ENCODE assay signal across 11 cellular contexts in the genomic region with DNA sequence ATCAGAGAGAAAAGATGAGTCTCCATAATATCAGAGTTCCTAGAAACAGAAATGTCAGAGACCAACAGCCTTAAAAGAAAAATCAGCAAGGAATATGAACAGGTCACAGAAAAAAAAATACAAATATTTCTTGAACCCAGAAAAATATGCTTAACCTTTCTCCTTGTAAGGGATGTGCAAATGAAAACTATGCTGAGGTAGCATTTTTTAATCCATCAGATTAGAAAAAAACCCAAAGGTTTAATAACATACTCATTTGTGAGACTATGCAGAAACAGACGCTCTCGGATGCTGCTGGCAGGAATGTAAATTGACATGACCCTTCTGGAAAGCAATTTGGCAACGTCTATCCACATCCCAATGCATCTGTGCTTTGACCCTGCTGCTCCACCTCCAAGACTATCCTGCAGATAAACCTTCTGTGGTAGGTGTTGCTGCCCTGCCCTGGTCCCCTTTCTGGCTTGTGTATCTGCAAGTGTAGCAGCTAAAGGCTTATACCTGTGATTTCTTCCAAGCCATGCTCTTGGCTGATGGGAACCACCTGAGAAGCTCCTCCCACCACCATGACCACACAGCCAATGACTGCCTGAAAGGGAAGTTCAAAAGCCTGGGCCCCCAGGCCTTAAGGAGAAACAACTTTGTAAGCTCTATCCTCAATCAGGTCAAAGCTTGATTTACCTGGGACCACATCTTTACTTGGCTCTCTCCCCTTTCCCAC. TPM values are rescaled to one million over a fixed set of nuclear protein-coding genes. Genes with fewer than 3 reads are reported as not detected.
DNase-seq lines count a peak whose midpoint lies in the region; ATAC-seq and TF ChIP-seq lines count a peak whose summit lies in the region.
"Had no signal": no experiment of that assay in that cellular context is flagged by ENCODE, and none has a peak within 500 bp of the region (broad histone marks: within the 10 kb centered on the region; RNA-seq: fewer than 3 reads in every experiment).

No MANE protein-coding gene starts in this region.

- H3K4me1 Mint-ChIP-seq in activated CD4-positive, alpha-beta T cell treated with anti-CD3 and anti-CD28 coated beads, Interleukin-2, amount 10 ng/mL, durations not matched to agents 7 days and 5 days: no peaks in the 10 kb centered on the region
- H3K4me1 Mint-ChIP-seq: activated naive CD4-positive, alpha-beta T cell treated with anti-CD3 and anti-CD28 coated beads, Interleukin-2, amount 50 U/mL, for 24 hours had no signal

- H3K9me2 ChIP-seq in MM.1S (replicated peaks; ENCODE audit: insufficient read depth, low read length): no peaks in the 10 kb centered on the region

- peak; percentile 61 for DNase-seq in H7
- no peak for DNase-seq in epithelial cell of prostate (ENCODE audit: low read depth, low spot score)
- DNase-seq in posterior vena cava (ENCODE audit: low spot score): peak; percentile 30
- DNase-seq in dorsolateral prefrontal cortex: no peak
- no peak for DNase-seq in activated CD4-positive, alpha-beta T cell treated with anti-CD3 and anti-CD28 coated beads, Interleukin-2, amount 10 ng/mL, durations not matched to agents 7 days and 5 days
- no peak for DNase-seq in MM.1S
- DNase-seq: activated CD4-positive, alpha-beta T cell treated with anti-CD3 and anti-CD28 coated beads for 4 hours; effector memory CD4-positive, alpha-beta T cell had no signal

- CTCF ChIA-PET in activated CD4-positive, alpha-beta T cell treated with anti-CD3 and anti-CD28 coated beads, Interleukin-2, amount 10 ng/mL, durations not matched to agents 7 days and 5 days (lab: Charles Lee): interaction anchor here (1.1 kb wide), 1 partner anchor 50 kb away, joined by 3 read pairs; no protein-coding TSS in a partner anchor

- H3K79me2 ChIP-seq in OCI-LY3 (ENCODE audit: low read length) (no peaks in the 10 kb centered on the region), MM.1S (ENCODE audit: low read length) (no peaks in the 10 kb centered on the region)

- no peaks in the 10 kb centered on the region for H3K9me3 Mint-ChIP-seq in activated CD4-positive, alpha-beta T cell treated with anti-CD3 and anti-CD28 coated beads, Interleukin-2, amount 10 ng/mL, durations not matched to agents 7 days and 5 days
- H3K9me3 Mint-ChIP-seq: activated naive CD4-positive, alpha-beta T cell treated with anti-CD3 and anti-CD28 coated beads, Interleukin-2, amount 50 U/mL, for 24 hours had no signal

- no peaks in the 10 kb centered on the region for H3K36me3 Mint-ChIP-seq in activated CD4-positive, alpha-beta T cell treated with anti-CD3 and anti-CD28 coated beads, Interleukin-2, amount 10 ng/mL, durations not matched to agents 7 days and 5 days (ENCODE audit: low read depth)
- H3K36me3 Mint-ChIP-seq: activated naive CD4-positive, alpha-beta T cell treated with anti-CD3 and anti-CD28 coated beads, Interleukin-2, amount 50 U/mL, for 24 hours had no signal

- ATAC-seq in HG03460 (IDR thresholded peaks at IDR 0.05; ENCODE audit: unreplicated experiment): no peak

- no peak overlapping the region for H3K27ac ChIP-seq in OCI-LY3 (ENCODE audit: low read length)
- peak overlapping the region; percentile 51 for H3K27ac ChIP-seq in epithelial cell of prostate
- H3K27ac ChIP-seq in dorsolateral prefrontal cortex: peak overlapping the region in 1 of 59 donors; percentile 15
- H3K27ac ChIP-seq in MM.1S (ENCODE audit: low read length): no peak overlapping the region

- no peak overlapping the region for H3K4me3 Mint-ChIP-seq in activated CD4-positive, alpha-beta T cell treated with anti-CD3 and anti-CD28 coated beads, Interleukin-2, amount 10 ng/mL, durations not matched to agents 7 days and 5 days
- H3K4me3 Mint-ChIP-seq: activated naive CD4-positive, alpha-beta T cell treated with anti-CD3 and anti-CD28 coated beads, Interleukin-2, amount 50 U/mL, for 24 hours had no signal

- H3K4me2 ChIP-seq in OCI-LY3 (ENCODE audit: low read length): no peak overlapping the region
- H3K4me2 ChIP-seq in MM.1S (ENCODE audit: low read depth, low read length): no peak overlapping the region

- H3K9me3 ChIP-seq in OCI-LY3 (ENCODE audit: insufficient read depth, low read length): no peaks in the 10 kb centered on the region
- H3K9me3 ChIP-seq in MM.1S (replicated peaks; ENCODE audit: insufficient read depth, low read length): no peaks in the 10 kb centered on the region

- no peaks in the 10 kb centered on the region for H3F3A ChIP-seq in MM.1S (ENCODE audit: insufficient read depth, low read length)

- H3K4me1 ChIP-seq in OCI-LY3 (ENCODE audit: low read length) (no peaks in the 10 kb centered on the region), MM.1S (ENCODE audit: low read length) (no peaks in the 10 kb centered on the region)

- peak overlapping the region; percentile 9; the same call in 1 of the 2 replicates for H2AFZ ChIP-seq in OCI-LY3 (ENCODE audit: low read depth, low read length)
- no peak overlapping the region for H2AFZ ChIP-seq in MM.1S (ENCODE audit: low read length)

- H3K4me3 ChIP-seq in H7 (ENCODE audit: insufficient read depth, low read depth, low read length) (no peak overlapping the region), OCI-LY3 (ENCODE audit: low read length) (no peak overlapping the region), dorsolateral prefrontal cortex (no peak overlapping the region), MM.1S (ENCODE audit: low read length) (no peak overlapping the region)

- H3K36me3 ChIP-seq in H7 (replicated peaks; ENCODE audit: control insufficient read depth, insufficient read depth, low read length) (no peaks in the 10 kb centered on the region), OCI-LY3 (replicated peaks; ENCODE audit: low read depth, low read length) (no peaks in the 10 kb centered on the region), MM.1S (replicated peaks; ENCODE audit: insufficient read depth, low read length) (no peaks in the 10 kb centered on the region)

- H3K9ac ChIP-seq in OCI-LY3 (ENCODE audit: low read length) (no peak overlapping the region), MM.1S (ENCODE audit: low read length) (no peak overlapping the region)

- no peaks in the 10 kb centered on the region for H4K20me1 ChIP-seq in OCI-LY3 (ENCODE audit: insufficient read depth, low read length)
- H4K20me1 ChIP-seq in MM.1S (ENCODE audit: insufficient read depth, low read length): no peaks in the 10 kb centered on the region

- H3K27me3 ChIP-seq in H7 (ENCODE audit: control insufficient read depth, insufficient read depth, low read length) (no peaks in the 10 kb centered on the region), OCI-LY3 (ENCODE audit: low read depth, low read length) (peaks cover 7% of the 10 kb centered on the region), dorsolateral prefrontal cortex (no peaks in the 10 kb centered on the region), MM.1S (replicated peaks; ENCODE audit: insufficient read depth, low read length) (no peaks in the 10 kb centered on the region)

- peaks cover 11% of the 10 kb centered on the region for H3K27me3 Mint-ChIP-seq in activated CD4-positive, alpha-beta T cell treated with anti-CD3 and anti-CD28 coated beads, Interleukin-2, amount 10 ng/mL, durations not matched to agents 7 days and 5 days
- H3K27me3 Mint-ChIP-seq: activated naive CD4-positive, alpha-beta T cell treated with anti-CD3 and anti-CD28 coated beads, Interleukin-2, amount 50 U/mL, for 24 hours had no signal

- TF ChIP-seq CTCF in OCI-LY3 (IDR thresholded peaks at IDR 0.05; ENCODE audit: low read depth, low read length) (no peak), dorsolateral prefrontal cortex (IDR thresholded peaks at IDR 0.05 in 54 of 56, conservative IDR thresholded peaks at IDR 0.05 in 2 of 56; ENCODE audit: low read depth in 1 of 56, partially characterized antibody in 56 of 56) (no peak), MM.1S (IDR thresholded peaks at IDR 0.05; ENCODE audit: low read length) (no peak)

- intact Hi-C loops in posterior vena cava (cut with DNase I): no loop called here
- intact Hi-C loops in dorsolateral prefrontal cortex (cut with DNase I): no loop called here

- POLR2A ChIA-PET in activated CD4-positive, alpha-beta T cell treated with anti-CD3 and anti-CD28 coated beads, Interleukin-2, amount 10 ng/mL, durations not matched to agents 7 days and 5 days (lab: Charles Lee): no interaction called here

- H3K27ac Mint-ChIP-seq in activated CD4-positive, alpha-beta T cell treated with anti-CD3 and anti-CD28 coated beads, Interleukin-2, amount 10 ng/mL, durations not matched to agents 7 days and 5 days: no peak overlapping the region
- H3K27ac Mint-ChIP-seq: activated naive CD4-positive, alpha-beta T cell treated with anti-CD3 and anti-CD28 coated beads, Interleukin-2, amount 50 U/mL, for 24 hours had no signal

RNA-seq across cellular contexts. Expression of gene LTBP2, which starts 49.4 kb away (rescaled TPM):
- 1.3 and 2.0 TPM in 2 replicates for total RNA-seq in H7 (2014; rRNA removed; shearing (Covaris generic))
- total RNA-seq in posterior vena cava (100 to 1,000 TPM; 141 to 168 TPM), dorsolateral prefrontal cortex (10 to 100 TPM in 2 of 120 experiments, 1 to 10 TPM in 112, under 1 TPM in 6; 0.43 to 16.5 (median 2.3) TPM)
- under 1 TPM; 0.05 to 0.12 TPM for total RNA-seq in activated CD4-positive, alpha-beta T cell treated with anti-CD3 and anti-CD28 coated beads, Interleukin-2, amount 10 ng/mL, durations not matched to agents 7 days and 5 days

Comparison
In these comparisons a context has a peak if more than half of its experiments do, and no peak if none do; other contexts are left out.
1. DNase-seq: peak in H7 (single experiment) and posterior vena cava (single experiment); none in epithelial cell of prostate (single experiment), dorsolateral prefrontal cortex (0 of 10), activated CD4-positive, alpha-beta T cell treated with anti-CD3 and anti-CD28 coated beads, Interleukin-2, amount 10 ng/mL, durations not matched to agents 7 days and 5 days (single experiment) and MM.1S (single experiment).
2. RNA of gene LTBP2, which starts 49.4 kb away (total RNA-seq): 141 to 168 TPM in posterior vena cava; 0.43 to 16.5 TPM in dorsolateral prefrontal cortex, 1.3 to 2.0 TPM in H7 and 0.05 to 0.12 TPM in activated CD4-positive, alpha-beta T cell treated with anti-CD3 and anti-CD28 coated beads, Interleukin-2, amount 10 ng/mL, durations not matched to agents 7 days and 5 days; every median in the first group is over 4 times any median in the second.